8 cellular contexts compared by ENCODE assay signal in the genomic region with DNA sequence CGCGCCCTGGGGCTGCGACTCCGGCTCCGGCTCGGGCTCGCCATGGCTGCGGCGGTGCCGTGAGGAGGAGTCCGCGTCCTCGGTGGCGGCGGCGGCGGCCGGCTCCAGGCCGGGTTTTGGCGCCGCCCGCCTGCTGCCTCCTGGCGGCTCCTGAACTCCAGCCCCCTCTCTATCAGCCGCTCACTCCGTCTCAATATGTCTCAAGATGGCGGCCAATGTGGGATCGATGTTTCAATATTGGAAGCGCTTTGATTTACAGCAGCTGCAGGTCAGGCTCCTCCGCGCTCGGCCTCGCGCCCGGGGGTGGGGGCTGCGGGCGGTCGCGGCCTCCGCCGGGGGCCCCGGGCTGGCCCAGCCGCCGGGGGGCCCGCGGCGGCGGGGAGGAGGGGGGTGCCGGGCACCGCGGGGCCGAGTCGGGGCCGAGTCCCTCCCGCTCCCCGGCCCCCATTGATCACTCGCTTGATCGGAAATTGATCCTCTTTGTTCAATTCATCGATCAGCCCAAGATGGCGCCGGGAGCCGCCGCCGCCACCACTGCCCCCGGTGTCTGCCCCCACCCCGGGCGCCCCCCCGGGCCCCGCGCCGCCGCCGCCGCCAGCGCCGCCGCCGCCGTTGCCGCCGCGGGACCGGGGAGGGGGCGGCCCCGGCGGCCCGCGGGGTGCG. TPM values are rescaled to one million over a fixed set of nuclear protein-coding genes. Genes with fewer than 3 reads are reported as not detected.
DNase-seq lines count a peak whose midpoint lies in the region; ATAC-seq and TF ChIP-seq lines count a peak whose summit lies in the region.

No MANE protein-coding gene starts in this region.

- peaks cover 20% of the 10 kb centered on the region for H3K4me1 Mint-ChIP-seq in activated CD4-positive, alpha-beta memory T cell treated with anti-CD3 and anti-CD28 coated beads for 36 hours (ENCODE audit: low read depth)
- peaks cover 10 to 30% of the 10 kb centered on the region in 2 donors for H3K4me1 Mint-ChIP-seq in effector memory CD8-positive, alpha-beta T cell (ENCODE audit: low read depth in 2 of 2)

- intact Hi-C loops in activated CD4-positive, alpha-beta memory T cell treated with anti-CD3 and anti-CD28 coated beads for 36 hours (cut with micrococcal nuclease) = loop anchor here (1.0 to 2.0 kb wide), 3 partner anchors 40 to 421 kb away; no protein-coding TSS in a partner anchor

- peak overlapping the region; percentile 74 for H3K27ac Mint-ChIP-seq in activated CD4-positive, alpha-beta memory T cell treated with anti-CD3 and anti-CD28 coated beads for 36 hours
- H3K27ac Mint-ChIP-seq in effector memory CD8-positive, alpha-beta T cell = peak overlapping the region in 1 of 2 donors; percentile 38

- H3K27me3 ChIP-seq in mesenchymal stem cell (ENCODE audit: control insufficient read depth in 1 of 2, insufficient read depth in 1 of 2, low read length in 2 of 2) = no peaks in the 10 kb centered on the region

- no peak overlapping the region for H3K23ac ChIP-seq in mesenchymal stem cell (ENCODE audit: low read length in 2 of 2)

- no peak overlapping the region for H2AFZ ChIP-seq in mesenchymal stem cell (ENCODE audit: low read depth, low read length)

- H3K36me3 Mint-ChIP-seq in activated CD4-positive, alpha-beta memory T cell treated with anti-CD3 and anti-CD28 coated beads for 36 hours = no peaks in the 10 kb centered on the region
- H3K36me3 Mint-ChIP-seq in effector memory CD8-positive, alpha-beta T cell (ENCODE audit: insufficient read depth) = peaks cover 9% of the 10 kb centered on the region

- H3K79me1 ChIP-seq in mesenchymal stem cell (replicated peaks; ENCODE audit: low read length, poor library complexity, severe bottlenecking) = peaks cover 10% of the 10 kb centered on the region

- H3K4me2 ChIP-seq in mesenchymal stem cell (ENCODE audit: low read length, poor library complexity, severe bottlenecking) = no peak overlapping the region

- peak; percentile 62 for ATAC-seq in GM19025 (IDR thresholded peaks at IDR 0.05; ENCODE audit: low read depth, unreplicated experiment)
- peak; percentile 61 for ATAC-seq in HG03342 (IDR thresholded peaks at IDR 0.05; ENCODE audit: unreplicated experiment)
- ATAC-seq in effector memory CD8-positive, alpha-beta T cell (replicated peaks) = peak; percentile 78

- no peak overlapping the region for H2BK12ac ChIP-seq in mesenchymal stem cell (ENCODE audit: low read length in 2 of 2)

- 2% methylated on average over 33 of the region's 88 CpGs for WGBS in mesenchymal stem cell

- no peak overlapping the region for H2BK5ac ChIP-seq in mesenchymal stem cell (ENCODE audit: low read depth, low read length, poor library complexity, severe bottlenecking)

- H2BK15ac ChIP-seq in mesenchymal stem cell (ENCODE audit: low read depth, poor library complexity, severe bottlenecking) = no peak overlapping the region

- no peak overlapping the region for H2AK5ac ChIP-seq in mesenchymal stem cell (ENCODE audit: low read length, severe bottlenecking)

- peak overlapping the region; percentile 100 for H2BK120ac ChIP-seq in mesenchymal stem cell (ENCODE audit: low read depth, low read length)

- peak; percentile 28; the same call in 1 of the 2 replicates for TF ChIP-seq CTCF in AG10803 (conservative IDR thresholded peaks at IDR 0.05; ENCODE audit: low read length)

- DNase-seq in AG10803 (ENCODE audit: low read depth) = peak; percentile 82
- peak; percentile 42 for DNase-seq in NCI-H748 treated with DMSO at 0.1 percent for 48 hours (lab: John Stamatoyannopoulos, UW)
- DNase-seq in activated CD4-positive, alpha-beta memory T cell treated with anti-CD3 and anti-CD28 coated beads for 36 hours = peak; percentile 73
- DNase-seq in effector memory CD8-positive, alpha-beta T cell = peak; percentile 51 to 60 (median 54)
- peak; percentile 84 for DNase-seq in mesenchymal stem cell
- DNase-seq in stimulated activated CD8-positive, alpha-beta memory T cell treated with anti-CD3 and anti-CD28 coated beads, Interleukin-12 subunit alpha, Interleukin-12 subunit beta, amount 100 ng/mL, for 1 hour (ENCODE audit: low read depth) = peak; percentile 57

- no peaks in the 10 kb centered on the region for H3K9me3 Mint-ChIP-seq in activated CD4-positive, alpha-beta memory T cell treated with anti-CD3 and anti-CD28 coated beads for 36 hours
- no peaks in the 10 kb centered on the region for H3K9me3 Mint-ChIP-seq in effector memory CD8-positive, alpha-beta T cell

- peak overlapping the region; percentile 76 for H3K4me3 Mint-ChIP-seq in activated CD4-positive, alpha-beta memory T cell treated with anti-CD3 and anti-CD28 coated beads for 36 hours
- peak overlapping the region; percentile 71 to 81 for H3K4me3 Mint-ChIP-seq in effector memory CD8-positive, alpha-beta T cell

- H3K4me1 ChIP-seq in mesenchymal stem cell (ENCODE audit: control insufficient read depth, insufficient read depth, low read depth, low read length) = peaks cover 13% of the 10 kb centered on the region

- H3K9me3 ChIP-seq in mesenchymal stem cell (ENCODE audit: control insufficient read depth, low read length) = no peaks in the 10 kb centered on the region

- H3K18ac ChIP-seq in mesenchymal stem cell (ENCODE audit: low read depth in 1 of 2, low read length in 2 of 2) = peak overlapping the region; percentile 81 to 89

- H3K14ac ChIP-seq in mesenchymal stem cell (ENCODE audit: low read length in 2 of 2) = no peak overlapping the region

- H3K27me3 Mint-ChIP-seq in activated CD4-positive, alpha-beta memory T cell treated with anti-CD3 and anti-CD28 coated beads for 36 hours = peaks cover 2% of the 10 kb centered on the region
- no peaks in the 10 kb centered on the region for H3K27me3 Mint-ChIP-seq in effector memory CD8-positive, alpha-beta T cell

- H3K9ac ChIP-seq in mesenchymal stem cell (ENCODE audit: low read length) = peak overlapping the region; percentile 77

- H3K4ac ChIP-seq in mesenchymal stem cell (ENCODE audit: low read depth in 1 of 2, low read length in 2 of 2) = peak overlapping the region; percentile 35 to 54

- H3K27ac ChIP-seq in mesenchymal stem cell (ENCODE audit: low read length, poor library complexity, severe bottlenecking) = no peak overlapping the region

- POLR2A ChIA-PET in activated CD4-positive, alpha-beta memory T cell treated with anti-CD3 and anti-CD28 coated beads for 36 hours (lab: Charles Lee) = interaction anchor here (1.2 kb wide), 1 partner anchor 73 kb away, joined by 3 read pairs; no protein-coding TSS in a partner anchor

- H4K91ac ChIP-seq in mesenchymal stem cell (ENCODE audit: low read length) = no peak overlapping the region

- CTCF ChIA-PET in activated CD4-positive, alpha-beta memory T cell treated with anti-CD3 and anti-CD28 coated beads for 36 hours (lab: Charles Lee) = interaction anchor here (1.2 to 1.8 kb wide), 2 partner anchors 11 to 72 kb away, joined by 3 to 7 read pairs; no protein-coding TSS in a partner anchor

- peak overlapping the region; percentile 66 for H3K4me3 ChIP-seq in AG10803 (ENCODE audit: low read length)
- peak overlapping the region; percentile 73 to 80 for H3K4me3 ChIP-seq in mesenchymal stem cell (ENCODE audit: insufficient read depth in 1 of 2, low read depth in 1 of 2, low read length in 2 of 2)

- H3K36me3 ChIP-seq in mesenchymal stem cell (ENCODE audit: control insufficient read depth in 1 of 2, insufficient read depth in 2 of 2, low read depth in 1 of 2, low read length in 2 of 2) = no peaks in the 10 kb centered on the region

- H4K8ac ChIP-seq in mesenchymal stem cell (ENCODE audit: low read length) = peak overlapping the region; percentile 77

RNA-seq across cellular contexts. Expression of a gene that starts 1.5 kb away (rescaled TPM):
- 10 to 100 TPM; 25.1 TPM for total RNA-seq in activated CD4-positive, alpha-beta memory T cell treated with anti-CD3 and anti-CD28 coated beads for 36 hours
- polyA plus RNA-seq in mesenchymal stem cell (2013, experiment 1 of 2) = 62.6 TPM
- 60.3 TPM for polyA plus RNA-seq in mesenchymal stem cell (2013, experiment 2 of 2)
